ENCODE assay signal across 8 cellular contexts in genomic region chr15:66293419-66294156, GRCh38. TPM values are rescaled to one million over a fixed set of nuclear protein-coding genes. Genes with fewer than 3 reads are reported as not detected.
DNase-seq lines count a peak whose midpoint lies in the region; ATAC-seq and TF ChIP-seq lines count a peak whose summit lies in the region.

DIS3L (plus strand) TSS chr15:66293568; CDS start chr15:66293597, 29 bp downstream.

- peak; percentile 67 for ATAC-seq in GM18868 (IDR thresholded peaks at IDR 0.05; ENCODE audit: unreplicated experiment)
- peak; percentile 69 for ATAC-seq in HG03108 (IDR thresholded peaks at IDR 0.05; ENCODE audit: unreplicated experiment)

- no peaks in the 10 kb centered on the region for H4K20me1 ChIP-seq in OCI-LY1 (ENCODE audit: insufficient read depth, low read length)

- no peaks in the 10 kb centered on the region for H3K9me2 ChIP-seq in OCI-LY1 (ENCODE audit: low read depth, low read length)

- H3K4me3 ChIP-seq in AG04450 (ENCODE audit: low read depth, low read length) (peak within 1 kb of the TSS; percentile 63), OCI-LY1 (ENCODE audit: low read depth, low read length, poor library complexity, severe bottlenecking) (peak within 1 kb of the TSS; percentile 76), epithelial cell of proximal tubule (ENCODE audit: low read depth, low read length) (peak within 1 kb of the TSS; percentile 74), muscle layer of colon (ENCODE audit: low read depth in 1 of 2, low read length in 2 of 2) (peak within 1 kb of the TSS; percentile 76 to 85)

- POLR2A ChIA-PET in AG04450 (lab: Yijun Ruan, JAX): no interaction called here

- H3K27me3 ChIP-seq in AG04450 (ENCODE audit: control insufficient read depth, insufficient read depth, low read length): no peaks in the 10 kb centered on the region
- H3K27me3 ChIP-seq in OCI-LY1 (ENCODE audit: insufficient read depth, low read length): no peaks in the 10 kb centered on the region
- no peaks in the 10 kb centered on the region for H3K27me3 ChIP-seq in muscle layer of colon (ENCODE audit: control insufficient read depth in 1 of 2, insufficient read depth in 2 of 2, low read length in 2 of 2)

- no peak for DNase-seq in AG04450 (ENCODE audit: low read depth, low spot score)
- DNase-seq in activated T-cell treated with anti-CD3 and anti-CD28 coated beads for 24 hours (ENCODE audit: low read depth): peak; percentile 54
- no peak for DNase-seq in epithelial cell of proximal tubule (ENCODE audit: low read depth)
- DNase-seq in stimulated activated CD8-positive, alpha-beta memory T cell treated with anti-CD3 and anti-CD28 coated beads, Interleukin-7, amount 100 ng/mL, for 4 hours (ENCODE audit: low read depth in 2 of 2): peak; percentile 12 to 52

- CTCF ChIA-PET in AG04450 (lab: Charles Lee): no interaction called here

- H3K36me3 ChIP-seq in OCI-LY1 (ENCODE audit: insufficient read depth, low read length) (peaks cover 28% of the 10 kb centered on the region; the same call in 1 of the 2 replicates), muscle layer of colon (ENCODE audit: insufficient read depth, low read length) (peaks cover under 1% of the 10 kb centered on the region)

- no peaks in the 10 kb centered on the region for H3F3A ChIP-seq in OCI-LY1 (ENCODE audit: insufficient read depth, low read length)

- no peak within 1 kb of the TSS for H2AFZ ChIP-seq in OCI-LY1 (ENCODE audit: low read length)

- H3K27ac ChIP-seq in AG04450 (ENCODE audit: low read depth, low read length): peak within 1 kb of the TSS; percentile 75
- peak within 1 kb of the TSS; percentile 92 for H3K27ac ChIP-seq in OCI-LY1 (ENCODE audit: low read depth, low read length, poor library complexity, severe bottlenecking)
- H3K27ac ChIP-seq in muscle layer of colon (ENCODE audit: low read depth, low read length): peak within 1 kb of the TSS; percentile 94

- H3K4me1 ChIP-seq in OCI-LY1 (ENCODE audit: insufficient read depth, low read length, severe bottlenecking): peaks cover 62% of the 10 kb centered on the region
- H3K4me1 ChIP-seq in muscle layer of colon (ENCODE audit: insufficient read depth, low read length): peaks cover 23% of the 10 kb centered on the region

- peak within 1 kb of the TSS; percentile 83 for H3K4me2 ChIP-seq in OCI-LY1 (ENCODE audit: low read length)

- TF ChIP-seq CTCF in AG04450 (IDR thresholded peaks at IDR 0.05; ENCODE audit: low read depth, low read length) (no peak), OCI-LY1 (IDR thresholded peaks at IDR 0.05; ENCODE audit: low read length) (no peak), epithelial cell of proximal tubule (conservative IDR thresholded peaks at IDR 0.05; ENCODE audit: low read depth, low read length) (no peak)

- H3K9ac ChIP-seq in OCI-LY1 (ENCODE audit: low read length) (peak within 1 kb of the TSS; percentile 88), muscle layer of colon (ENCODE audit: low read length) (peak within 1 kb of the TSS; percentile 85)

- no peaks in the 10 kb centered on the region for H3K9me3 ChIP-seq in AG04450 (ENCODE audit: control insufficient read depth, insufficient read depth, low read length)
- H3K9me3 ChIP-seq in OCI-LY1 (ENCODE audit: low read length): no peaks in the 10 kb centered on the region
- H3K9me3 ChIP-seq in muscle layer of colon (ENCODE audit: low read length): no peaks in the 10 kb centered on the region

- H3K79me2 ChIP-seq in OCI-LY1 (ENCODE audit: insufficient read depth, low read length): peaks cover 34% of the 10 kb centered on the region

RNA-seq across cellular contexts. Expression of gene DIS3L, which starts in this region (rescaled TPM):
- polyA plus RNA-seq in AG04450 (2011; rRNA removed): 8.7 and 12.1 TPM in 2 replicates
- 13.0 and 23.7 TPM in 2 replicates for polyA minus RNA-seq in AG04450 (2011; rRNA and poly(A)+ RNA removed)
- total RNA-seq in epithelial cell of proximal tubule: 15.9 and 26.0 TPM in 2 replicates

Comparison
In these comparisons a context has a peak if more than half of its experiments do, and no peak if none do; other contexts are left out.
1. DNase-seq: peak in activated T-cell treated with anti-CD3 and anti-CD28 coated beads for 24 hours (single experiment) and stimulated activated CD8-positive, alpha-beta memory T cell treated with anti-CD3 and anti-CD28 coated beads, Interleukin-7, amount 100 ng/mL, for 4 hours (2 of 2); none in AG04450 (single experiment) and epithelial cell of proximal tubule (single experiment).
2. Peak in every context shown above with its lines, with median percentiles within 50 percentile points of each other: H3K27ac ChIP-seq and H3K4me3 ChIP-seq.